1 cellular context compared by ENCODE assay signal in the genomic region with DNA sequence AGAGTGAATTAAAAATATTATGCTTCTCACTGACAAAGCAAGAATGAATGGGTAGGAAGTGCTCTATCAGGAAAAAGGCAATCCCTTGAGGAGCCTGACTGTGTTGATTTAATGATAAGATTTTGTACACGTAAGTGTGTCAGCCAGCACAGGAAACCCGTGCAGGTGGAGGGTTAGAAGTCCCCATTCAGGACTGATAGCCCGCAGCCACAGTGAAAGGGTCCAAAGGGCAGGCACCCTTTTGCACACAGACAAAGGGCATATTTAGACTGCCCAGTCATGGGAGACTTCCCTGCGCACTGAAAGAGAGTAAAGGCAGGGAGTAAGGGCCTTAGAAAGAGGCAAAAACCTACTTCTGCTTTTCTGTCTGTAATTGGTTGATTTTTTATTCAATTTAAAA.
TF ChIP-seq lines count a peak whose summit lies in the region.

No MANE protein-coding gene starts in this region.

TF ChIP-seq in HepG2, 621 proteins besides CTCF, POLR2A, EP300 and RAD21 (continued from another document and continues in another):
- TF ChIP-seq HBP1 (CRISPR knock-in tag; IDR thresholded peaks at IDR 0.05; ENCODE audit: low read depth) (peak; percentile 75; the same call in 1 of the 2 replicates), YEATS4 (CRISPR knock-in tag; IDR thresholded peaks at IDR 0.05; ENCODE audit: borderline replicate concordance) (peak; percentile 45; the same call in 1 of the 2 replicates), ZNF292 (CRISPR knock-in tag; IDR thresholded peaks at IDR 0.05; ENCODE audit: borderline replicate concordance, low read depth) (peak; percentile 91; the same call in 1 of the 2 replicates), STAT5B (CRISPR knock-in tag; IDR thresholded peaks at IDR 0.05) (no peak), RORA (CRISPR knock-in tag; IDR thresholded peaks at IDR 0.05) (no peak), NFYB (CRISPR knock-in tag; IDR thresholded peaks at IDR 0.05) (no peak), MAFF (IDR thresholded peaks at IDR 0.05; ENCODE audit: low read depth, low read length) (0 out of 2 replicates have a peak, but pooled peaks have one; percentile 42), IRX3 (CRISPR knock-in tag; IDR thresholded peaks at IDR 0.05; ENCODE audit: borderline replicate concordance, low read depth) (no peak), NR1H2 (CRISPR knock-in tag; IDR thresholded peaks at IDR 0.05; ENCODE audit: borderline replicate concordance, low read depth) (no peak), JUND (CRISPR knock-in tag; IDR thresholded peaks at IDR 0.05) (peak; percentile 53; the same call in 1 of the 2 replicates), KLF12 (CRISPR knock-in tag; IDR thresholded peaks at IDR 0.05; ENCODE audit: borderline replicate concordance) (0 out of 2 replicates have a peak, but pooled peaks have one; percentile 47), THAP11 (CRISPR knock-in tag; IDR thresholded peaks at IDR 0.05) (peak; percentile 70; the same call in 1 of the 2 replicates), FOSL2 (CRISPR knock-in tag; IDR thresholded peaks at IDR 0.05) (peak; percentile 85), BCL6 (CRISPR knock-in tag; IDR thresholded peaks at IDR 0.05) (peak; percentile 81), ZBTB14 (CRISPR knock-in tag; IDR thresholded peaks at IDR 0.05) (peak; percentile 42; the same call in 1 of the 2 replicates), NFAT5 (CRISPR knock-in tag; IDR thresholded peaks at IDR 0.05) (no peak), DPF2 (CRISPR knock-in tag; IDR thresholded peaks at IDR 0.05; ENCODE audit: borderline replicate concordance, low read depth) (peak; percentile 61; the same call in 1 of the 2 replicates), HMGXB4 (CRISPR knock-in tag; IDR thresholded peaks at IDR 0.05; ENCODE audit: borderline replicate concordance in 1 of 2, low read depth in 1 of 2) (peak in 1 of 2 experiments; percentile 71; a peak in 1 of 4 replicates), GRHL1 (CRISPR knock-in tag; conservative IDR thresholded peaks at IDR 0.05) (no peak), CEBPB (IDR thresholded peaks at IDR 0.05; ENCODE audit: borderline replicate concordance, low read depth, low read length) (no peak), ELF3 (CRISPR knock-in tag; IDR thresholded peaks at IDR 0.05) (peak; percentile 87), POGZ (CRISPR knock-in tag; IDR thresholded peaks at IDR 0.05) (peak; percentile 86), ZNF207 (IDR thresholded peaks at IDR 0.05; ENCODE audit: borderline replicate concordance) (no peak), SRY (CRISPR knock-in tag; IDR thresholded peaks at IDR 0.05) (no peak), ATF7-NPFF (CRISPR knock-in tag; IDR thresholded peaks at IDR 0.05; ENCODE audit: low read depth) (no peak), SMAD3 (CRISPR knock-in tag; IDR thresholded peaks at IDR 0.05) (peak; percentile 30; the same call in 1 of the 2 replicates), KLF6 (CRISPR knock-in tag; IDR thresholded peaks at IDR 0.05) (no peak), CHD2 (IDR thresholded peaks at IDR 0.05; ENCODE audit: low read depth, low read length) (no peak), RFXAP (CRISPR knock-in tag; IDR thresholded peaks at IDR 0.05; ENCODE audit: borderline replicate concordance) (no peak), SMARCC2 (IDR thresholded peaks at IDR 0.05) (peak; percentile 35; the same call in 1 of the 2 replicates), ELF1 (CRISPR knock-in tag; IDR thresholded peaks at IDR 0.05) (peak; percentile 50; the same call in 1 of the 2 replicates), MIXL1 (CRISPR knock-in tag; IDR thresholded peaks at IDR 0.05) (peak; percentile 62), TAF1 (CRISPR knock-in tag; IDR thresholded peaks at IDR 0.05) (no peak), AGO2 (optimal IDR thresholded peaks at IDR 0.05; ENCODE audit: low read depth, low read length) (no peak)
- TF ChIP-seq, protein P1, sequence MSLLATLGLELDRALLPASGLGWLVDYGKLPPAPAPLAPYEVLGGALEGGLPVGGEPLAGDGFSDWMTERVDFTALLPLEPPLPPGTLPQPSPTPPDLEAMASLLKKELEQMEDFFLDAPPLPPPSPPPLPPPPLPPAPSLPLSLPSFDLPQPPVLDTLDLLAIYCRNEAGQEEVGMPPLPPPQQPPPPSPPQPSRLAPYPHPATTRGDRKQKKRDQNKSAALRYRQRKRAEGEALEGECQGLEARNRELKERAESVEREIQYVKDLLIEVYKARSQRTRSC (CRISPR knock-in tag; IDR thresholded peaks at IDR 0.05; ENCODE audit: low read depth), result no peak
- TF ChIP-seq, protein P2, sequence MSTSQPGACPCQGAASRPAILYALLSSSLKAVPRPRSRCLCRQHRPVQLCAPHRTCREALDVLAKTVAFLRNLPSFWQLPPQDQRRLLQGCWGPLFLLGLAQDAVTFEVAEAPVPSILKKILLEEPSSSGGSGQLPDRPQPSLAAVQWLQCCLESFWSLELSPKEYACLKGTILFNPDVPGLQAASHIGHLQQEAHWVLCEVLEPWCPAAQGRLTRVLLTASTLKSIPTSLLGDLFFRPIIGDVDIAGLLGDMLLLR (CRISPR knock-in tag; IDR thresholded peaks at IDR 0.05), result no peak
- TF ChIP-seq, protein P3, sequence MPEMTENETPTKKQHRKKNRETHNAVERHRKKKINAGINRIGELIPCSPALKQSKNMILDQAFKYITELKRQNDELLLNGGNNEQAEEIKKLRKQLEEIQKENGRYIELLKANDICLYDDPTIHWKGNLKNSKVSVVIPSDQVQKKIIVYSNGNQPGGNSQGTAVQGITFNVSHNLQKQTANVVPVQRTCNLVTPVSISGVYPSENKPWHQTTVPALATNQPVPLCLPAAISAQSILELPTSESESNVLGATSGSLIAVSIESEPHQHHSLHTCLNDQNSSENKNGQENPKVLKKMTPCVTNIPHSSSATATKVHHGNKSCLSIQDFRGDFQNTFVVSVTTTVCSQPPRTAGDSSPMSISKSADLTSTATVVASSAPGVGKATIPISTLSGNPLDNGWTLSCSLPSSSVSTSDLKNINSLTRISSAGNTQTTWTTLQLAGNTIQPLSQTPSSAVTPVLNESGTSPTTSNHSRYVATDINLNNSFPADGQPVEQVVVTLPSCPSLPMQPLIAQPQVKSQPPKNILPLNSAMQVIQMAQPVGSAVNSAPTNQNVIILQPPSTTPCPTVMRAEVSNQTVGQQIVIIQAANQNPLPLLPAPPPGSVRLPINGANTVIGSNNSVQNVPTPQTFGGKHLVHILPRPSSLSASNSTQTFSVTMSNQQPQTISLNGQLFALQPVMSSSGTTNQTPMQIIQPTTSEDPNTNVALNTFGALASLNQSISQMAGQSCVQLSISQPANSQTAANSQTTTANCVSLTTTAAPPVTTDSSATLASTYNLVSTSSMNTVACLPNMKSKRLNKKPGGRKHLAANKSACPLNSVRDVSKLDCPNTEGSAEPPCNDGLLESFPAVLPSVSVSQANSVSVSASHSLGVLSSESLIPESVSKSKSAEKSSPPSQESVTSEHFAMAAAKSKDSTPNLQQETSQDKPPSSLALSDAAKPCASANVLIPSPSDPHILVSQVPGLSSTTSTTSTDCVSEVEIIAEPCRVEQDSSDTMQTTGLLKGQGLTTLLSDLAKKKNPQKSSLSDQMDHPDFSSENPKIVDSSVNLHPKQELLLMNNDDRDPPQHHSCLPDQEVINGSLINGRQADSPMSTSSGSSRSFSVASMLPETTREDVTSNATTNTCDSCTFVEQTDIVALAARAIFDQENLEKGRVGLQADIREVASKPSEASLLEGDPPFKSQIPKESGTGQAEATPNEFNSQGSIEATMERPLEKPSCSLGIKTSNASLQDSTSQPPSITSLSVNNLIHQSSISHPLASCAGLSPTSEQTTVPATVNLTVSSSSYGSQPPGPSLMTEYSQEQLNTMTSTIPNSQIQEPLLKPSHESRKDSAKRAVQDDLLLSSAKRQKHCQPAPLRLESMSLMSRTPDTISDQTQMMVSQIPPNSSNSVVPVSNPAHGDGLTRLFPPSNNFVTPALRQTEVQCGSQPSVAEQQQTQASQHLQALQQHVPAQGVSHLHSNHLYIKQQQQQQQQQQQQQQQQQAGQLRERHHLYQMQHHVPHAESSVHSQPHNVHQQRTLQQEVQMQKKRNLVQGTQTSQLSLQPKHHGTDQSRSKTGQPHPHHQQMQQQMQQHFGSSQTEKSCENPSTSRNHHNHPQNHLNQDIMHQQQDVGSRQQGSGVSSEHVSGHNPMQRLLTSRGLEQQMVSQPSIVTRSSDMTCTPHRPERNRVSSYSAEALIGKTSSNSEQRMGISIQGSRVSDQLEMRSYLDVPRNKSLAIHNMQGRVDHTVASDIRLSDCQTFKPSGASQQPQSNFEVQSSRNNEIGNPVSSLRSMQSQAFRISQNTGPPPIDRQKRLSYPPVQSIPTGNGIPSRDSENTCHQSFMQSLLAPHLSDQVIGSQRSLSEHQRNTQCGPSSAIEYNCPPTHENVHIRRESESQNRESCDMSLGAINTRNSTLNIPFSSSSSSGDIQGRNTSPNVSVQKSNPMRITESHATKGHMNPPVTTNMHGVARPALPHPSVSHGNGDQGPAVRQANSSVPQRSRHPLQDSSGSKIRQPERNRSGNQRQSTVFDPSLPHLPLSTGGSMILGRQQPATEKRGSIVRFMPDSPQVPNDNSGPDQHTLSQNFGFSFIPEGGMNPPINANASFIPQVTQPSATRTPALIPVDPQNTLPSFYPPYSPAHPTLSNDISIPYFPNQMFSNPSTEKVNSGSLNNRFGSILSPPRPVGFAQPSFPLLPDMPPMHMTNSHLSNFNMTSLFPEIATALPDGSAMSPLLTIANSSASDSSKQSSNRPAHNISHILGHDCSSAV (CRISPR knock-in tag; IDR thresholded peaks at IDR 0.05; ENCODE audit: borderline replicate concordance), result no peak
